In the genomic region with DNA sequence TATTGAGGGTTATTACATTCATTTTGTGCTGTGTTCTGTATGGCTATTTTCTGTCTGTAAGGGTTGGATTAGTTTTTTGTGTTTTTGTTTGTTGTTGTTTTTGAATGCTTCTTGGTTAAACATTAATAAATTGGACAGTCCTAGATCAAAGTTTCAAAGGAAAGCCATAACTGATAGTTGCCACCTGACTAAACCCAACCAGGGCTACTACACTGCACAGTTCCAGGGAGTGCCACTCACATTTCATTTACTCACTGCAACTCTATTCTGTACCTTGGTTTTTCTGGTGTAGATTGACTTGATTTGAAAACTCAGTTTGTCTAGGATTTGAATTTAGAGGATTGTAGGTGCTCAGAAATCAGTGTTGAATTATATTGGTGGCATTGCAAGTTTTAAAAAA, we compare ENCODE assay signal across 18 cellular contexts. TPM values are rescaled to one million over a fixed set of nuclear protein-coding genes. Genes with fewer than 3 reads are reported as not detected.
A peak's percentile ranks its signal among the peaks of the same experiment; 100 is the strongest.
DNase-seq lines count a peak whose midpoint lies in the region; ATAC-seq, FAIRE-seq and TF ChIP-seq lines count a peak whose summit lies in the region.
"Had no signal": no experiment of that assay in that cellular context is flagged by ENCODE, and none has a peak within 500 bp of the region (broad histone marks: within the 10 kb centered on the region; RNA-seq: fewer than 3 reads in every experiment).

No MANE protein-coding gene starts in this region.

- H3K9me3 Mint-ChIP-seq in central memory CD8-positive, alpha-beta T cell = no peaks in the 10 kb centered on the region
- no peaks in the 10 kb centered on the region for H3K9me3 Mint-ChIP-seq in natural killer cell
- H3K9me3 Mint-ChIP-seq: nephron progenitor cell had no signal

- H3K27ac ChIP-seq in BLaER1 treated with 17β-estradiol and CSF1 and Interleukin-3, amounts not matched to agents 10 nM and 100 nM = no peak overlapping the region
- H3K27ac ChIP-seq in lower lobe of right lung = no peak overlapping the region
- H3K27ac ChIP-seq: upper lobe of right lung had no signal

- no peak overlapping the region for H3K9ac ChIP-seq in BLaER1 treated with 17β-estradiol and CSF1 and Interleukin-3, amounts not matched to agents 10 nM and 100 nM

- no peak overlapping the region for H3K4me3 ChIP-seq in BLaER1 treated with 17β-estradiol and CSF1 and Interleukin-3, amounts not matched to agents 10 nM and 100 nM
- H3K4me3 ChIP-seq in lower lobe of right lung = no peak overlapping the region
- H3K4me3 ChIP-seq: upper lobe of right lung had no signal

- peak; percentile 61 for FAIRE-seq in H54 (lab: Jason Lieb, UNC)

- H3K36me3 ChIP-seq in BLaER1 treated with 17β-estradiol and CSF1 and Interleukin-3, amounts not matched to agents 10 nM and 100 nM = peaks cover 9 to 34% (median 17%) of the 10 kb centered on the region in 11 experiments
- peaks cover 10% of the 10 kb centered on the region for H3K36me3 ChIP-seq in lower lobe of right lung

- no peak for TF ChIP-seq CTCF in natural killer cell (IDR thresholded peaks at IDR 0.05)
- TF ChIP-seq CTCF in GM20000 (IDR thresholded peaks at IDR 0.05; ENCODE audit: extremely low read depth, missing control alignments) = no peak
- TF ChIP-seq CTCF in lower lobe of right lung (IDR thresholded peaks at IDR 0.05) = no peak

- peaks cover 81% of the 10 kb centered on the region for H3K4me1 Mint-ChIP-seq in central memory CD8-positive, alpha-beta T cell
- peaks cover 88 to 93% of the 10 kb centered on the region in 2 donors for H3K4me1 Mint-ChIP-seq in natural killer cell

- H3K4me1 ChIP-seq in BLaER1 treated with 17β-estradiol and CSF1 and Interleukin-3, amounts not matched to agents 10 nM and 100 nM = peaks cover 64 to 86% (median 76%) of the 10 kb centered on the region in 10 experiments
- H3K4me1 ChIP-seq in lower lobe of right lung = peaks cover 77% of the 10 kb centered on the region

- peak overlapping the region; percentile 22 to 94 (median 89); a peak in 18 of 22 replicates for H3K4me2 ChIP-seq in BLaER1 treated with 17β-estradiol and CSF1 and Interleukin-3, amounts not matched to agents 10 nM and 100 nM

- no peak for TF ChIP-seq POLR2A in H54 (IDR thresholded peaks at IDR 0.05; ENCODE audit: low read depth, low read length)

- ATAC-seq in central memory CD8-positive, alpha-beta T cell (replicated peaks; ENCODE audit: extremely low read depth, poor library complexity, severe bottlenecking) = no peak
- ATAC-seq in natural killer cell = no peak
- ATAC-seq in lower lobe of right lung = no peak
- ATAC-seq in HG02798 (IDR thresholded peaks at IDR 0.05; ENCODE audit: poor library complexity, unreplicated experiment) = no peak

- DNase-seq in H54 (ENCODE audit: insufficient read length, low spot score) = no peak
- no peak for DNase-seq in central memory CD8-positive, alpha-beta T cell (ENCODE audit: low spot score in 2 of 2)
- DNase-seq in natural killer cell = no peak
- DNase-seq in GM20000 (ENCODE audit: low spot score) = no peak
- no peak for DNase-seq in lower lobe of right lung
- DNase-seq: activated CD4-positive, alpha-beta T cell treated with anti-CD3 and anti-CD28 coated beads, Interleukin-2, amount 50 U/mL, for 48 hours; activated gamma-delta T cell treated with Interleukin-2 at 50 U/mL for 16 hours; C1 segment of cervical spinal cord; hippocampal formation; NCI-H1417 treated with DMSO at 0.1 percent for 48 hours; NCI-H2227 treated with DMSO at 0.1 percent for 48 hours; nephron progenitor cell; SIG-M5; stimulated activated CD4-positive, alpha-beta T cell treated with anti-CD3 and anti-CD28 coated beads, Interleukin-4, amount 100 ng/mL, for 24 hours; upper lobe of right lung had no signal

- H3K4me3 Mint-ChIP-seq in central memory CD8-positive, alpha-beta T cell = peak overlapping the region; percentile 7
- H3K4me3 Mint-ChIP-seq in natural killer cell = peak overlapping the region; percentile 29
- H3K4me3 Mint-ChIP-seq: nephron progenitor cell had no signal

- H3K36me3 Mint-ChIP-seq in central memory CD8-positive, alpha-beta T cell (ENCODE audit: insufficient read depth) = peaks cover 11% of the 10 kb centered on the region
- H3K36me3 Mint-ChIP-seq in natural killer cell = no peaks in the 10 kb centered on the region

- H3K27me3 Mint-ChIP-seq in central memory CD8-positive, alpha-beta T cell = no peaks in the 10 kb centered on the region
- H3K27me3 Mint-ChIP-seq in natural killer cell (ENCODE audit: low read depth in 2 of 2) = no peaks in the 10 kb centered on the region

- no peaks in the 10 kb centered on the region for H3K9me3 ChIP-seq in BLaER1 treated with 17β-estradiol and CSF1 and Interleukin-3, amounts not matched to agents 10 nM and 100 nM (replicated peaks in 1 of 11)
- H3K9me3 ChIP-seq in lower lobe of right lung = no peaks in the 10 kb centered on the region
- H3K9me3 ChIP-seq: upper lobe of right lung had no signal

- H3K27ac Mint-ChIP-seq in central memory CD8-positive, alpha-beta T cell (ENCODE audit: low read depth) = peak overlapping the region; percentile 60
- peak overlapping the region; percentile 67 to 69 for H3K27ac Mint-ChIP-seq in natural killer cell
- H3K27ac Mint-ChIP-seq: nephron progenitor cell had no signal

- peaks cover 87 to 100% (median 100%) of the 10 kb centered on the region in 11 experiments for H4K20me1 ChIP-seq in BLaER1 treated with 17β-estradiol and CSF1 and Interleukin-3, amounts not matched to agents 10 nM and 100 nM

- intact Hi-C loops in natural killer cell (cut with micrococcal nuclease) (no loop called here), lower lobe of right lung (cut with DNase I) (no loop called here)

- H3K27me3 ChIP-seq in BLaER1 treated with 17β-estradiol and CSF1 and Interleukin-3, amounts not matched to agents 10 nM and 100 nM = no peaks in the 10 kb centered on the region
- H3K27me3 ChIP-seq in lower lobe of right lung (ENCODE audit: low read depth) = no peaks in the 10 kb centered on the region
- H3K27me3 ChIP-seq: upper lobe of right lung had no signal

RNA-seq across cellular contexts. Expression of a gene that starts 6.4 kb away (rescaled TPM):
- total RNA-seq in natural killer cell (100 to 1,000 TPM; 204 to 214 (median 210) TPM), lower lobe of right lung (318 TPM)

RNA-seq across cellular contexts. Expression of a gene that starts 20.7 kb away (rescaled TPM):
- total RNA-seq in natural killer cell (100 to 1,000 TPM; 532 to 652 (median 572) TPM), lower lobe of right lung (481 TPM)

RNA-seq across cellular contexts. Expression of a gene that starts 48.5 kb away (rescaled TPM):
- 1 to 10 TPM; 1.7 to 5.8 (median 3.0) TPM for total RNA-seq in natural killer cell
- 5.0 TPM for total RNA-seq in lower lobe of right lung
- total RNA-seq: Daoy had no signal
